In genomic region chr18:12726774-12727550, GRCh38 we compare ENCODE assay signal across 8 cellular contexts. TPM values are rescaled to one million over a fixed set of nuclear protein-coding genes. Genes with fewer than 3 reads are reported as not detected.
DNase-seq lines count a peak whose midpoint lies in the region; ATAC-seq and TF ChIP-seq lines count a peak whose summit lies in the region.

No MANE protein-coding gene starts in this region.

- peaks cover 45% of the 10 kb centered on the region for H3K36me3 Mint-ChIP-seq in CD8-positive, alpha-beta T cell
- no peaks in the 10 kb centered on the region for H3K36me3 Mint-ChIP-seq in natural killer cell

- no peak overlapping the region for H3K9ac ChIP-seq in NT2/D1 (ENCODE audit: insufficient read length, low read depth)

- DNase-seq in CD8-positive, alpha-beta T cell, result peak; percentile 27 to 72 (median 46)
- DNase-seq in NT2/D1 (ENCODE audit: low read depth, low spot score) (peak; percentile 65), erythroblast (lab: John Stamatoyannopoulos, UW) (peak; percentile 79 to 90), natural killer cell (peak; percentile 33), testis (peak; percentile 85)
- DNase-seq in activated CD8-positive, alpha-beta memory T cell treated with anti-CD3 and anti-CD28 coated beads, Interleukin-2, amount 50 U/mL, for 48 hours, result peak; percentile 73

- H3K27me3 ChIP-seq in CD8-positive, alpha-beta T cell (ENCODE audit: insufficient read depth, low read length), result no peaks in the 10 kb centered on the region
- no peaks in the 10 kb centered on the region for H3K27me3 ChIP-seq in NT2/D1 (ENCODE audit: insufficient read depth, insufficient read length)
- no peaks in the 10 kb centered on the region for H3K27me3 ChIP-seq in testis

- no peaks in the 10 kb centered on the region for H3K27me3 Mint-ChIP-seq in CD8-positive, alpha-beta T cell (ENCODE audit: low read depth)
- H3K27me3 Mint-ChIP-seq in natural killer cell (ENCODE audit: low read depth in 2 of 2), result no peaks in the 10 kb centered on the region

- peak overlapping the region; percentile 20 for H3K27ac Mint-ChIP-seq in CD8-positive, alpha-beta T cell
- H3K27ac Mint-ChIP-seq in natural killer cell, result peak overlapping the region in 1 of 2 donors; percentile 7

- intact Hi-C loops in CD8-positive, alpha-beta T cell (cut with DNase I, micrococcal nuclease), result loop anchor here (1.0 to 5.0 kb wide), 6 partner anchors 166 to 905 kb away; no protein-coding TSS in a partner anchor
- intact Hi-C loops in natural killer cell (cut with micrococcal nuclease), result loop anchor here (1.0 to 5.0 kb wide), 3 partner anchors 165 to 432 kb away; no protein-coding TSS in a partner anchor
- intact Hi-C loops in testis (cut with DNase I; ENCODE audit: low total_unique reads), result no loop called here

- H3K9me3 Mint-ChIP-seq in CD8-positive, alpha-beta T cell, result no peaks in the 10 kb centered on the region
- H3K9me3 Mint-ChIP-seq in natural killer cell, result no peaks in the 10 kb centered on the region

- H3K9me3 ChIP-seq in CD8-positive, alpha-beta T cell (ENCODE audit: low read length), result no peaks in the 10 kb centered on the region
- H3K9me3 ChIP-seq in NT2/D1 (ENCODE audit: insufficient read depth, low read length) (peaks cover 26% of the 10 kb centered on the region), testis (no peaks in the 10 kb centered on the region)

- no peak overlapping the region for H3K27ac ChIP-seq in CD8-positive, alpha-beta T cell (ENCODE audit: low read depth, low read length)
- H3K27ac ChIP-seq in testis, result no peak overlapping the region

- peak; percentile 90 for TF ChIP-seq CTCF in CD8-positive, alpha-beta T cell (IDR thresholded peaks at IDR 0.05)
- peak; percentile 91 for TF ChIP-seq CTCF in natural killer cell (IDR thresholded peaks at IDR 0.05)
- TF ChIP-seq CTCF in testis (IDR thresholded peaks at IDR 0.05), result peak; percentile 67 to 88 (median 88)

- H3K4me3 ChIP-seq in CD8-positive, alpha-beta T cell (ENCODE audit: low read depth, low read length), result no peak overlapping the region
- no peak overlapping the region for H3K4me3 ChIP-seq in NT2/D1 (ENCODE audit: insufficient read length, low read depth)
- H3K4me3 ChIP-seq in testis, result no peak overlapping the region

- CTCF ChIA-PET in CD8-positive, alpha-beta T cell (lab: Charles Lee), result interaction anchor here (0.5 to 14.9 kb wide), 47 partner anchors 8 to 995 kb away, joined by 3 to 201 read pairs (median 4); partner anchors contain the start of gene CEP76

- 65 to 67% methylated on average over 14 of the region's 14 CpGs for WGBS in testis, 2 donors

- ATAC-seq in CD8-positive, alpha-beta T cell, result peak; percentile 89
- peak; percentile 51 for ATAC-seq in HG03175 (IDR thresholded peaks at IDR 0.05; ENCODE audit: unreplicated experiment)
- peak; percentile 69 to 82 (median 78) for ATAC-seq in natural killer cell
- no peak for ATAC-seq in GM18867 (IDR thresholded peaks at IDR 0.05; ENCODE audit: unreplicated experiment)

- peaks cover 21% of the 10 kb centered on the region for H3K36me3 ChIP-seq in CD8-positive, alpha-beta T cell (ENCODE audit: insufficient read depth, low read length)
- H3K36me3 ChIP-seq in NT2/D1 (ENCODE audit: insufficient read depth, insufficient read length, low read length) (peaks cover 40% of the 10 kb centered on the region), testis (ENCODE audit: low read depth, missing control alignments) (no peaks in the 10 kb centered on the region)

- POLR2A ChIA-PET in CD8-positive, alpha-beta T cell (lab: Charles Lee), result no interaction called here

- no peaks in the 10 kb centered on the region for H3K4me1 ChIP-seq in CD8-positive, alpha-beta T cell (ENCODE audit: insufficient read depth, low read length)
- H3K4me1 ChIP-seq in NT2/D1 (ENCODE audit: insufficient read depth, insufficient read length), result no peaks in the 10 kb centered on the region
- no peaks in the 10 kb centered on the region for H3K4me1 ChIP-seq in testis

- no peak overlapping the region for H3K4me3 Mint-ChIP-seq in CD8-positive, alpha-beta T cell
- H3K4me3 Mint-ChIP-seq in natural killer cell, result no peak overlapping the region

- TF ChIP-seq POLR2A in erythroblast (IDR thresholded peaks at IDR 0.05; ENCODE audit: low read length), result no peak
- no peak for TF ChIP-seq POLR2A in testis (IDR thresholded peaks at IDR 0.05)

- no peaks in the 10 kb centered on the region for H3K4me1 Mint-ChIP-seq in CD8-positive, alpha-beta T cell (ENCODE audit: low read depth)
- peaks cover 4 to 5% of the 10 kb centered on the region in 2 donors for H3K4me1 Mint-ChIP-seq in natural killer cell

RNA-seq across cellular contexts. Expression of gene PSMG2, which starts 24.1 kb away (rescaled TPM):
- 10 to 100 TPM; 80.3 to 81.7 TPM for total RNA-seq in CD8-positive, alpha-beta T cell
- total RNA-seq in natural killer cell (10 to 100 TPM; 56.7 to 63.4 (median 62.8) TPM), testis (100 to 1,000 TPM; 114 to 132 TPM)
- 257 TPM for polyA plus RNA-seq in testis (ENCODE audit: insufficient read depth, low read depth, low replicate concordance)

RNA-seq across cellular contexts. Expression of gene CEP76, which starts 24.4 kb away (rescaled TPM):
- 10 to 100 TPM; 10.9 to 11.0 TPM for total RNA-seq in CD8-positive, alpha-beta T cell
- 1 to 10 TPM; 6.4 to 9.8 (median 8.8) TPM for total RNA-seq in natural killer cell
- total RNA-seq in testis, result 10 to 100 TPM; 26.7 to 48.6 TPM
- polyA plus RNA-seq in testis (ENCODE audit: insufficient read depth, low read depth, low replicate concordance), result 44.5 TPM

Comparison
In these comparisons a context has a peak if more than half of its experiments do, and no peak if none do; other contexts are left out.
1. DNase-seq: peak in every context shown above with its lines; median percentile 85 in testis; 84 in erythroblast; 73 in activated CD8-positive, alpha-beta memory T cell treated with anti-CD3 and anti-CD28 coated beads, Interleukin-2, amount 50 U/mL, for 48 hours; 65 in NT2/D1; 46 in CD8-positive, alpha-beta T cell; 33 in natural killer cell.